9 cellular contexts compared by ENCODE assay signal in the genomic region with DNA sequence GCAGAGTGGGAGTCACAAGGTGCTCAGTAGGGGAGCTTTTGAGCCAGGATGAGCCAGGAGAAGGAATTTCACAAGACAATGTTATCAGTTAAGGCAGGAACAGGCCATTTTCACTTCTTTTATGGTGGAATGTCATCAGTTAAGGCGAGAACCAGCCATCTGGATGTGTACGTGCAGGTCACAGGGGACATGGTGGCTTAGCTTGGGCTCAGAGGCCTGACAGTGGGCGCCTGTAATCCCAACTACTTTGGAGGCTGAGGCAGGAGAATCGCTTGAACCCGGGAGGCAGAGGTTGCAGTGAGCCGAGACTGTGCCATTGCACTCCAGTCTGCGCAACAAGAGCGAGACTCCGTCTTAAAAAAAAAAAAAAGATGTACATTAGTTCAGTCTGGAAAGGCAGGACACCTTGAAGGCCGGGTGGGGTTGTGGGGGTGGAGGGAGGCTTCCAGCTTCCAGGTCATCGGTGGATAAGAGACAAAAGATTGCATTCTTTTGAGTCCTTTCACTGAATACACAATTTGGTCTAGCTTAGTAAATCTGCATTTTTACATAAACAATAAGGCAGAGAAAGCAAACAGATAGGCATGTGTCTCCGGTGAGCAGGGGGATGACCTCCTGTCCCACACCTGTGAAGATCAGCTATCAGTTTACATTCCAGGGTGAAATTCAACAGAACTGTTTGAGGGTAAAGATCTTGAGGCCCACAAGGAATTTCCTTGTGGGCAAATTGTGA. TPM values are rescaled to one million over a fixed set of nuclear protein-coding genes. Genes with fewer than 3 reads are reported as not detected.
"Had no signal": no experiment of that assay in that cellular context is flagged by ENCODE, and none has a peak within 500 bp of the region (broad histone marks: within the 10 kb centered on the region; RNA-seq: fewer than 3 reads in every experiment).

No MANE protein-coding gene starts in this region.

RNA-seq across cellular contexts. Expression of a gene that starts 56.2 kb away (rescaled TPM):
- total RNA-seq: activated CD4-positive, alpha-beta T cell treated with anti-CD3 and anti-CD28 coated beads for 36 hours; activated naive CD4-positive, alpha-beta T cell treated with anti-CD3 and anti-CD28 coated beads for 36 hours; bronchial epithelial cell; esophagus squamous epithelium; glomerular endothelial cell; left ventricle myocardium superior; lung microvascular endothelial cell; occipital lobe; transverse colon had no signal
